34 cellular contexts compared by ENCODE assay signal in the genomic region with DNA sequence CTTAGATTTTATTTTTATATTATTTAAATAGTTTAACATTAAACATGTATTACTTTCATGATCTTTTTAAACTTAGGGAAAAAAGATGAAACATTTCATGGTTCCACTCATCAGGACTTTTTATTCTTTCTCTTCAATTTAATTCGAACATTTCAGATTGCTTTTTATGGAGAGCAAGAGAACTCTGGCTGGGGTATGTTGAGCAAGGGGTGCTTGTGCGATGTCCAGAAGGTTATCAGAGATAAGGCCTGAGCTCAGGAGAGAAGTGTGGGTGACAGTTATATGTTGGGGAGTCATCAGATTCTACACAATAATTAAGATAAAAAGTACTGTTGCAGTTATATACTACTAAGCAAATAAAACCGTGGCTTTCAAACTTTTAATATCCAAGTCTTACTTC.
"Had no signal": no experiment of that assay in that cellular context is flagged by ENCODE, and none has a peak within 500 bp of the region (broad histone marks: within the 10 kb centered on the region; RNA-seq: fewer than 3 reads in every experiment).

No MANE protein-coding gene starts in this region.

- H3K27me3 Mint-ChIP-seq: activated CD4-positive, alpha-beta memory T cell treated with anti-CD3 and anti-CD28 coated beads, Interleukin-2, amount 10 ng/mL, durations not matched to agents 7 days and 5 days; activated CD4-positive, alpha-beta T cell treated with anti-CD3 and anti-CD28 coated beads, Interleukin-2, amount 10 ng/mL, durations not matched to agents 7 days and 5 days; activated naive CD8-positive, alpha-beta T cell treated with anti-CD3 and anti-CD28 coated beads, Interleukin-2, amount 50 U/mL, for 24 hours; dendritic cell treated with granulocyte-macrophage colony-stimulating factor and Interleukin-4, amounts not matched to agents 40 ng/mL and 50 ng/mL, for 4 days; stimulated activated memory B cell treated with anti-CD40 and anti-IgM and Interleukin-4, amounts not matched to agents 10 μg/mL and 1 μg/mL and 100 μg/mL, for 72 hours; stimulated activated naive CD8-positive, alpha-beta T cell treated with anti-CD3 and anti-CD28 coated beads, Interleukin-15, amount 100 ng/mL, for 72 hours; type B pancreatic cell had no signal

- H3K9me3 Mint-ChIP-seq: activated naive CD8-positive, alpha-beta T cell treated with anti-CD3 and anti-CD28 coated beads, Interleukin-2, amount 50 U/mL, for 24 hours; activated T-helper 2 cell treated with anti-CD3 and anti-CD28 coated beads, Interferon-gamma antibody, Interleukin-2, Interleukin-4, amounts not matched to agents 10 μg/mL and 5 μg/mL and 100 μg/mL, durations not matched to agents 14 hours and 24 hours and 36 hours; dendritic cell treated with granulocyte-macrophage colony-stimulating factor and Interleukin-4, amounts not matched to agents 40 ng/mL and 50 ng/mL, for 4 days; neural progenitor cell; stimulated activated memory B cell treated with anti-CD40 and anti-IgM and Interleukin-4, amounts not matched to agents 10 μg/mL and 1 μg/mL and 100 μg/mL, for 72 hours; stimulated activated naive CD8-positive, alpha-beta T cell treated with anti-CD3 and anti-CD28 coated beads, Interleukin-15, amount 100 ng/mL, for 72 hours; type B pancreatic cell had no signal

- H3K36me3 Mint-ChIP-seq: natural killer cell, neural progenitor cell, type B pancreatic cell had no signal

- H3K4me2 ChIP-seq: neural progenitor cell, smooth muscle cell had no signal

- H3K4me3 Mint-ChIP-seq: activated CD4-positive, alpha-beta memory T cell treated with anti-CD3 and anti-CD28 coated beads, Interleukin-2, amount 10 ng/mL, durations not matched to agents 7 days and 5 days; activated CD4-positive, alpha-beta T cell treated with anti-CD3 and anti-CD28 coated beads, Interleukin-2, amount 10 ng/mL, durations not matched to agents 7 days and 5 days; activated naive CD8-positive, alpha-beta T cell treated with anti-CD3 and anti-CD28 coated beads, Interleukin-2, amount 50 U/mL, for 24 hours; dendritic cell treated with granulocyte-macrophage colony-stimulating factor and Interleukin-4, amounts not matched to agents 40 ng/mL and 50 ng/mL, for 4 days; endodermal cell; natural killer cell; neural progenitor cell; stimulated activated memory B cell treated with anti-CD40 and anti-IgM and Interleukin-4, amounts not matched to agents 10 μg/mL and 1 μg/mL and 100 μg/mL, for 72 hours; stimulated activated naive CD8-positive, alpha-beta T cell treated with anti-CD3 and anti-CD28 coated beads, Interleukin-15, amount 100 ng/mL, for 72 hours; type B pancreatic cell had no signal

- H3K4me1 Mint-ChIP-seq: stimulated activated memory B cell treated with anti-CD40 and anti-IgM and Interleukin-4, amounts not matched to agents 10 μg/mL and 1 μg/mL and 100 μg/mL, for 72 hours had no signal

- H3K36me3 ChIP-seq: neural progenitor cell, uterus had no signal

- DNase-seq: activated CD4-positive, alpha-beta memory T cell treated with anti-CD3 and anti-CD28 coated beads, Interleukin-2, amount 10 ng/mL, durations not matched to agents 7 days and 5 days; activated CD4-positive, alpha-beta T cell treated with anti-CD3 and anti-CD28 coated beads, Interleukin-2, amount 10 ng/mL, durations not matched to agents 7 days and 5 days; activated CD8-positive, alpha-beta memory T cell treated with anti-CD3 and anti-CD28 coated beads, Interleukin-2, amount 50 U/mL, for 48 hours; activated naive CD8-positive, alpha-beta T cell treated with anti-CD3 and anti-CD28 coated beads, Interleukin-2, amount 50 U/mL, for 24 hours; activated T-cell treated with anti-CD3 and anti-CD28 coated beads, Interleukin-2, amount 50 U/mL, for 48 hours; amygdala; caudate nucleus; endodermal cell; esophagus squamous epithelium; foreskin melanocyte; glutamatergic neuron; left lung; lower lobe of right lung; mesenchymal stem cell; natural killer cell; occipital lobe; stimulated activated CD4-positive, alpha-beta T cell treated with anti-CD3 and anti-CD28 coated beads, Interleukin-1b, Interleukin-23, amount 100 ng/mL, for 48 hours; stimulated activated CD4-positive, alpha-beta T cell treated with anti-CD3 and anti-CD28 coated beads, Interleukin-4, amount 100 ng/mL, for 4 hours; stimulated activated CD8-positive, alpha-beta memory T cell treated with anti-CD3 and anti-CD28 coated beads, Interleukin-4, amount 100 ng/mL, for 48 hours; stimulated activated naive CD8-positive, alpha-beta T cell treated with anti-CD3 and anti-CD28 coated beads, Interleukin-15, amount 100 ng/mL, for 72 hours; substantia nigra; T-helper 2 cell; uterus had no signal

- H3K4me3 ChIP-seq: esophagus squamous epithelium, left lung, lower lobe of right lung, neural progenitor cell, right atrium auricular region, smooth muscle cell, uterus had no signal

- FAIRE-seq: islet of Langerhans had no signal

- H2AFZ ChIP-seq: neural progenitor cell, parathyroid adenoma had no signal

- H3K4me1 ChIP-seq: parathyroid adenoma, uterus had no signal

- H3K9me3 ChIP-seq: esophagus squamous epithelium, left lung, lower lobe of right lung, right atrium auricular region, uterus had no signal

- H3K27ac ChIP-seq: esophagus squamous epithelium, left lung, lower lobe of right lung, neural progenitor cell, parathyroid adenoma, right atrium auricular region, uterus, VCaP had no signal

- H3K9ac ChIP-seq: neural progenitor cell, parathyroid adenoma had no signal

- H3K27ac Mint-ChIP-seq: activated CD4-positive, alpha-beta memory T cell treated with anti-CD3 and anti-CD28 coated beads, Interleukin-2, amount 10 ng/mL, durations not matched to agents 7 days and 5 days; activated CD4-positive, alpha-beta T cell treated with anti-CD3 and anti-CD28 coated beads, Interleukin-2, amount 10 ng/mL, durations not matched to agents 7 days and 5 days; activated naive CD8-positive, alpha-beta T cell treated with anti-CD3 and anti-CD28 coated beads, Interleukin-2, amount 50 U/mL, for 24 hours; activated T-helper 2 cell treated with anti-CD3 and anti-CD28 coated beads, Interferon-gamma antibody, Interleukin-2, Interleukin-4, amounts not matched to agents 10 μg/mL and 5 μg/mL and 100 μg/mL, durations not matched to agents 14 hours and 24 hours and 36 hours; dendritic cell treated with granulocyte-macrophage colony-stimulating factor and Interleukin-4, amounts not matched to agents 40 ng/mL and 50 ng/mL, for 4 days; endodermal cell; natural killer cell; neural progenitor cell; stimulated activated memory B cell treated with anti-CD40 and anti-IgM and Interleukin-4, amounts not matched to agents 10 μg/mL and 1 μg/mL and 100 μg/mL, for 72 hours; type B pancreatic cell had no signal

- ATAC-seq: activated CD4-positive, CD25-positive, alpha-beta regulatory T cell treated with anti-CD3 and anti-CD28 coated beads, Interleukin-2, amount 50 U/mL, for 24 hours; activated naive CD8-positive, alpha-beta T cell treated with anti-CD3 and anti-CD28 coated beads, Interleukin-2, amount 50 U/mL, for 24 hours; left lung; lower lobe of right lung; natural killer cell; stimulated activated memory B cell treated with anti-CD40 and anti-IgM and Interleukin-4, amounts not matched to agents 10 μg/mL and 1 μg/mL and 100 μg/mL, for 72 hours; stimulated activated naive CD8-positive, alpha-beta T cell treated with anti-CD3 and anti-CD28 coated beads, Interleukin-15, amount 100 ng/mL, for 72 hours had no signal

- H3K27me3 ChIP-seq: esophagus squamous epithelium, left lung, neural progenitor cell, right atrium auricular region, uterus had no signal
